ENCODE assay signal across 1 cellular context in genomic region chr17:28335959-28336871, GRCh38.
TF ChIP-seq lines count a peak whose summit lies in the region.

No MANE protein-coding gene starts in this region.

TF ChIP-seq in liver, 16 proteins besides CTCF, POLR2A, EP300 and RAD21 (continued from another document):
- TF ChIP-seq, protein P1, sequence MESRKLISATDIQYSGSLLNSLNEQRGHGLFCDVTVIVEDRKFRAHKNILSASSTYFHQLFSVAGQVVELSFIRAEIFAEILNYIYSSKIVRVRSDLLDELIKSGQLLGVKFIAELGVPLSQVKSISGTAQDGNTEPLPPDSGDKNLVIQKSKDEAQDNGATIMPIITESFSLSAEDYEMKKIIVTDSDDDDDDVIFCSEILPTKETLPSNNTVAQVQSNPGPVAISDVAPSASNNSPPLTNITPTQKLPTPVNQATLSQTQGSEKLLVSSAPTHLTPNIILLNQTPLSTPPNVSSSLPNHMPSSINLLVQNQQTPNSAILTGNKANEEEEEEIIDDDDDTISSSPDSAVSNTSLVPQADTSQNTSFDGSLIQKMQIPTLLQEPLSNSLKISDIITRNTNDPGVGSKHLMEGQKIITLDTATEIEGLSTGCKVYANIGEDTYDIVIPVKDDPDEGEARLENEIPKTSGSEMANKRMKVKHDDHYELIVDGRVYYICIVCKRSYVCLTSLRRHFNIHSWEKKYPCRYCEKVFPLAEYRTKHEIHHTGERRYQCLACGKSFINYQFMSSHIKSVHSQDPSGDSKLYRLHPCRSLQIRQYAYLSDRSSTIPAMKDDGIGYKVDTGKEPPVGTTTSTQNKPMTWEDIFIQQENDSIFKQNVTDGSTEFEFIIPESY (IDR thresholded peaks at IDR 0.05), result peak; percentile 11
- TF ChIP-seq SP1 (IDR thresholded peaks at IDR 0.05) (peak; percentile 68), RXRA (IDR thresholded peaks at IDR 0.05) (peak; percentile 50 to 53)
- TF ChIP-seq, protein P2, sequence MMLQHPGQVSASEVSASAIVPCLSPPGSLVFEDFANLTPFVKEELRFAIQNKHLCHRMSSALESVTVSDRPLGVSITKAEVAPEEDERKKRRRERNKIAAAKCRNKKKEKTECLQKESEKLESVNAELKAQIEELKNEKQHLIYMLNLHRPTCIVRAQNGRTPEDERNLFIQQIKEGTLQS (IDR thresholded peaks at IDR 0.05), result peak; percentile 40
